21 cellular contexts compared by ENCODE assay signal in genomic region chr1:246317291-246317690, GRCh38.
"Had no signal": no experiment of that assay in that cellular context is flagged by ENCODE, and none has a peak within 500 bp of the region (broad histone marks: within the 10 kb centered on the region; RNA-seq: fewer than 3 reads in every experiment).

No MANE protein-coding gene starts in this region.

- H3K36me3 ChIP-seq: neural progenitor cell, sigmoid colon, transverse colon had no signal

- H3K9me3 ChIP-seq: sigmoid colon, transverse colon had no signal

- H3K4me2 ChIP-seq: neural progenitor cell had no signal

- H3K36me3 Mint-ChIP-seq: activated CD8-positive, alpha-beta memory T cell treated with anti-CD3 and anti-CD28 coated beads, Interleukin-2, amount 10 ng/mL, durations not matched to agents 7 days and 5 days; activated naive CD4-positive, alpha-beta T cell treated with anti-CD3 and anti-CD28 coated beads, Interleukin-2, amount 10 ng/mL, durations not matched to agents 7 days and 5 days; mesothelial cell of epicardium; neural progenitor cell had no signal

- H3K9me3 Mint-ChIP-seq: activated CD4-positive, alpha-beta T cell treated with anti-CD3 and anti-CD28 coated beads, Interleukin-2, amount 10 ng/mL, durations not matched to agents 24 days and 14 days; activated CD8-positive, alpha-beta T cell treated with anti-CD3 and anti-CD28 coated beads for 36 hours; activated naive CD4-positive, alpha-beta T cell treated with anti-CD3 and anti-CD28 coated beads, Interleukin-2, amount 10 ng/mL, durations not matched to agents 7 days and 5 days; immature natural killer cell; mesothelial cell of epicardium; naive thymus-derived CD8-positive, alpha-beta T cell; neural progenitor cell; stimulated activated naive B cell treated with anti-CD40 and anti-IgM and Interleukin-4, amounts not matched to agents 10 μg/mL and 1 μg/mL and 100 μg/mL, for 72 hours had no signal

- ATAC-seq: activated CD8-positive, alpha-beta memory T cell treated with anti-CD3 and anti-CD28 coated beads, Interleukin-2, amount 10 ng/mL, durations not matched to agents 7 days and 5 days; activated CD8-positive, alpha-beta T cell treated with anti-CD3 and anti-CD28 coated beads for 36 hours; left lobe of liver; naive thymus-derived CD8-positive, alpha-beta T cell; stimulated activated naive B cell treated with anti-CD40 and anti-IgM and Interleukin-4, amounts not matched to agents 10 μg/mL and 1 μg/mL and 100 μg/mL, for 72 hours had no signal

- H3K27me3 ChIP-seq: neural progenitor cell, sigmoid colon, transverse colon had no signal

- H3K27ac Mint-ChIP-seq: activated CD4-positive, alpha-beta T cell treated with anti-CD3 and anti-CD28 coated beads, Interleukin-2, amount 10 ng/mL, durations not matched to agents 24 days and 14 days; activated CD8-positive, alpha-beta memory T cell treated with anti-CD3 and anti-CD28 coated beads, Interleukin-2, amount 10 ng/mL, durations not matched to agents 7 days and 5 days; activated CD8-positive, alpha-beta T cell treated with anti-CD3 and anti-CD28 coated beads for 36 hours; activated naive CD4-positive, alpha-beta T cell treated with anti-CD3 and anti-CD28 coated beads, Interleukin-2, amount 10 ng/mL, durations not matched to agents 7 days and 5 days; immature natural killer cell; mesothelial cell of epicardium; naive thymus-derived CD8-positive, alpha-beta T cell; neural progenitor cell; stimulated activated naive B cell treated with anti-CD40 and anti-IgM and Interleukin-4, amounts not matched to agents 10 μg/mL and 1 μg/mL and 100 μg/mL, for 72 hours had no signal

- H3K4me1 ChIP-seq: neural progenitor cell, sigmoid colon, transverse colon had no signal

- H3K4me3 Mint-ChIP-seq: activated CD4-positive, alpha-beta T cell treated with anti-CD3 and anti-CD28 coated beads, Interleukin-2, amount 10 ng/mL, durations not matched to agents 24 days and 14 days; activated CD8-positive, alpha-beta memory T cell treated with anti-CD3 and anti-CD28 coated beads, Interleukin-2, amount 10 ng/mL, durations not matched to agents 7 days and 5 days; activated CD8-positive, alpha-beta T cell treated with anti-CD3 and anti-CD28 coated beads for 36 hours; activated naive CD4-positive, alpha-beta T cell treated with anti-CD3 and anti-CD28 coated beads, Interleukin-2, amount 10 ng/mL, durations not matched to agents 7 days and 5 days; immature natural killer cell; mesothelial cell of epicardium; naive thymus-derived CD8-positive, alpha-beta T cell; neural progenitor cell; stimulated activated naive B cell treated with anti-CD40 and anti-IgM and Interleukin-4, amounts not matched to agents 10 μg/mL and 1 μg/mL and 100 μg/mL, for 72 hours had no signal

- H3K4me1 Mint-ChIP-seq: activated CD4-positive, alpha-beta T cell treated with anti-CD3 and anti-CD28 coated beads, Interleukin-2, amount 10 ng/mL, durations not matched to agents 24 days and 14 days; activated CD8-positive, alpha-beta memory T cell treated with anti-CD3 and anti-CD28 coated beads, Interleukin-2, amount 10 ng/mL, durations not matched to agents 7 days and 5 days; activated naive CD4-positive, alpha-beta T cell treated with anti-CD3 and anti-CD28 coated beads, Interleukin-2, amount 10 ng/mL, durations not matched to agents 7 days and 5 days had no signal

- DNase-seq: activated CD4-positive, alpha-beta T cell treated with anti-CD3 and anti-CD28 coated beads, Interleukin-2, amount 10 ng/mL, durations not matched to agents 24 days and 14 days; activated CD8-positive, alpha-beta memory T cell treated with anti-CD3 and anti-CD28 coated beads, Interleukin-2, amount 10 ng/mL, durations not matched to agents 7 days and 5 days; activated CD8-positive, alpha-beta T cell treated with anti-CD3 and anti-CD28 coated beads for 36 hours; activated effector memory CD4-positive, alpha-beta T cell treated with anti-CD3 and anti-CD28 coated beads, Interleukin-2, amount 50 U/mL, for 16 hours; activated naive CD4-positive, alpha-beta T cell treated with anti-CD3 and anti-CD28 coated beads, Interleukin-2, amount 10 ng/mL, durations not matched to agents 7 days and 5 days; activated T-cell treated with anti-CD3 and anti-CD28 coated beads for 4 hours; cerebellar nuclear complex; cortex of kidney; immature natural killer cell; naive thymus-derived CD8-positive, alpha-beta T cell; retina; sigmoid colon; stimulated activated CD4-positive, alpha-beta T cell treated with anti-CD3 and anti-CD28 coated beads, Interleukin-2, amount 100 ng/mL, for 48 hours; stimulated activated CD8-positive, alpha-beta memory T cell treated with anti-CD3 and anti-CD28 coated beads, Interleukin-4, amount 100 ng/mL, for 48 hours; stimulated activated naive B cell treated with anti-CD40 and anti-IgM and Interleukin-4, amounts not matched to agents 10 μg/mL and 1 μg/mL and 100 μg/mL, for 72 hours; transverse colon had no signal

- H3K27me3 Mint-ChIP-seq: activated CD4-positive, alpha-beta T cell treated with anti-CD3 and anti-CD28 coated beads, Interleukin-2, amount 10 ng/mL, durations not matched to agents 24 days and 14 days; activated CD8-positive, alpha-beta memory T cell treated with anti-CD3 and anti-CD28 coated beads, Interleukin-2, amount 10 ng/mL, durations not matched to agents 7 days and 5 days; activated CD8-positive, alpha-beta T cell treated with anti-CD3 and anti-CD28 coated beads for 36 hours; activated naive CD4-positive, alpha-beta T cell treated with anti-CD3 and anti-CD28 coated beads, Interleukin-2, amount 10 ng/mL, durations not matched to agents 7 days and 5 days; naive thymus-derived CD8-positive, alpha-beta T cell; stimulated activated naive B cell treated with anti-CD40 and anti-IgM and Interleukin-4, amounts not matched to agents 10 μg/mL and 1 μg/mL and 100 μg/mL, for 72 hours had no signal

- H3K27ac ChIP-seq: neural progenitor cell, sigmoid colon, transverse colon had no signal

- H3K9ac ChIP-seq: neural progenitor cell had no signal

- FAIRE-seq: urothelium cell line had no signal

- H2AFZ ChIP-seq: neural progenitor cell had no signal

- H3K4me3 ChIP-seq: lung, neural progenitor cell, sigmoid colon, transverse colon had no signal
